Comparison of ENCODE assay signal across 8 cellular contexts in the genomic region with DNA sequence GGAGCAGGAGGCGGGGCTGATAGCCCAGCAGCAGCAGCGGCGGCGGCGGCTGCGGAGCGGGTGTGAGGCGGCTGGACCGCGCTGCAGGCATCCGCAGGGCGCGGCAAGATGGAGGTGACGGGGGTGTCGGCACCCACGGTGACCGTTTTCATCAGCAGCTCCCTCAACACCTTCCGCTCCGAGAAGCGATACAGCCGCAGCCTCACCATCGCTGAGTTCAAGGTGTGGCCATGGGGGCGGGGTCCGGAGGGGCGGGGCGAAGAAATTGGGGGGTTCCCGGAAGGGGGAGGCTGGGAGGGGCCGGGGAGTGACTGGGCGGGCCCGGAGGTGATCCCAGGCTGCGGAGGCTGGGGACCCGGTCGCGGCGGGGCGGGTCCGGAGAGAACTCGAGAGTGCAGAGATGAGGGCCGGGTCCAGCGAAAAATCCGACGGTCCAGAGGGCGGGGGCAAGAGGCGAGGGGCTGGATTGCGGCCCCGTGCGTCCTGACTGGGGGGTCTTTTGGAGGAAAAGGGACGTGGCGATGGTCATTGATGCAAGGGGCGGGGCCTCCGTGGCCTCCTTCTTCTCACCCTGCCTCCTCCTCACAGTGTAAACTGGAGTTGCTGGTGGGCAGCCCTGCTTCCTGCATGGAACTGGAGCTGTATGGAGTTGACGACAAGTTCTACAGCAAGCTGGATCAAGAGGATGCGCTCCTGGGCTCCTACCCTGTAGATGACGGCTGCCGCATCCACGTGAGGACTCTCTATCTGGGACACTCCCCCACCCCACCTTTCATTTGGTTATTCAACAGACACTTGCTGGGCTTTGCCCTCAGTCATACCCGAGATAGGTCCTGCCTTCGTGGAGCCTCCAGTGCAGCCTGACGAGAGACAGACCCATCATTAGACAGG. TPM values are rescaled to one million over a fixed set of nuclear protein-coding genes. Genes with fewer than 3 reads are reported as not detected.
DNase-seq lines count a peak whose midpoint lies in the region; ATAC-seq and TF ChIP-seq lines count a peak whose summit lies in the region.

A gene with protein sequence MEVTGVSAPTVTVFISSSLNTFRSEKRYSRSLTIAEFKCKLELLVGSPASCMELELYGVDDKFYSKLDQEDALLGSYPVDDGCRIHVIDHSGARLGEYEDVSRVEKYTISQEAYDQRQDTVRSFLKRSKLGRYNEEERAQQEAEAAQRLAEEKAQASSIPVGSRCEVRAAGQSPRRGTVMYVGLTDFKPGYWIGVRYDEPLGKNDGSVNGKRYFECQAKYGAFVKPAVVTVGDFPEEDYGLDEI (plus strand): TSS at position 16 of the 891 bp plus-strand sequence. CDS start 93 bp downstream, at position 109.

- peak within 1 kb of the TSS; percentile 95 for H3K4me2 ChIP-seq in BLaER1

- peak within 1 kb of the TSS; percentile 93 for H3K4me3 ChIP-seq in BLaER1
- peak within 1 kb of the TSS; percentile 99 for H3K4me3 ChIP-seq in LNCaP clone FGC (ENCODE audit: low read depth, low read length)
- peak within 1 kb of the TSS; percentile 84 for H3K4me3 ChIP-seq in choroid plexus epithelial cell (ENCODE audit: low read depth, low read length)
- peak within 1 kb of the TSS; percentile 90 for H3K4me3 ChIP-seq in lung

- no peak for DNase-seq in LNCaP clone FGC (ENCODE audit: low read depth)
- DNase-seq in activated CD4-positive, CD25-positive, alpha-beta regulatory T cell treated with anti-CD3 and anti-CD28 coated beads, Interleukin-2, amount 50 U/mL, for 72 hours: peak; percentile 85
- DNase-seq in choroid plexus epithelial cell (ENCODE audit: low read depth): peak; percentile 43
- peak; percentile 91 for DNase-seq in lung (ENCODE audit: low spot score)
- peak; percentile 84 for DNase-seq in stimulated activated CD8-positive, alpha-beta memory T cell treated with anti-CD3 and anti-CD28 coated beads, Interleukin-15, amount 100 ng/mL, for 24 hours (ENCODE audit: low read depth)
- DNase-seq in NCI-H2081 treated with DMSO at 0.1 percent for 48 hours (lab: John Stamatoyannopoulos, UW): no peak

- H3K36me3 ChIP-seq in BLaER1 (peaks cover 72% of the 10 kb centered on the region), lung (ENCODE audit: control insufficient read depth in 2 of 2, insufficient read depth in 2 of 2, low read length in 2 of 2) (peaks cover 0 to 35% of the 10 kb centered on the region in 2 donors)

- H3K4me1 ChIP-seq in BLaER1: peaks cover 52% of the 10 kb centered on the region
- H3K4me1 ChIP-seq in lung (ENCODE audit: control insufficient read depth in 2 of 2, insufficient read depth in 2 of 2, low read length in 2 of 2): peaks cover 0 to 14% of the 10 kb centered on the region in 2 donors

- H3K9me3 ChIP-seq in BLaER1 (no peaks in the 10 kb centered on the region), lung (ENCODE audit: control insufficient read depth in 2 of 2, insufficient read depth in 1 of 2, low read length in 1 of 2) (no peaks in the 10 kb centered on the region)

- TF ChIP-seq CTCF in LNCaP clone FGC (IDR thresholded peaks at IDR 0.05; ENCODE audit: control insufficient read depth, extremely low read depth, insufficient read depth) (no peak), choroid plexus epithelial cell (conservative IDR thresholded peaks at IDR 0.05; ENCODE audit: low read depth, low read length) (no peak), lung (IDR thresholded peaks at IDR 0.05; ENCODE audit: control extremely low read depth, extremely low read depth) (no peak)

- peak within 1 kb of the TSS; percentile 89 for H3K9ac ChIP-seq in BLaER1

- ATAC-seq in GM19397 (IDR thresholded peaks at IDR 0.05; ENCODE audit: unreplicated experiment) (peak; percentile 36), lung (ENCODE audit: insufficient read depth, low FRiP score) (peak; percentile 75)

- H3K27me3 ChIP-seq in BLaER1 (no peaks in the 10 kb centered on the region), lung (ENCODE audit: control insufficient read depth, insufficient read depth) (no peaks in the 10 kb centered on the region)

- peaks cover 28% of the 10 kb centered on the region for H4K20me1 ChIP-seq in BLaER1

- H3K27ac ChIP-seq in BLaER1 (peak within 1 kb of the TSS; percentile 81), lung (ENCODE audit: low read depth in 1 of 2, low read length in 1 of 2) (peak within 1 kb of the TSS; percentile 85 to 86)

- WGBS in lung, 2 donors: 4 to 7% methylated on average over 50 to 59 of the region's 59 CpGs

RNA-seq across cellular contexts. Expression of the gene that starts here (rescaled TPM):
- 100 to 1,000 TPM in 1 of 2 donors, 10 to 100 TPM in 1; 63.1 to 169 TPM for total RNA-seq in lung
- polyA plus RNA-seq in lung: 100 to 1,000 TPM; 132 to 213 TPM

Comparison
In these comparisons a context has a peak if more than half of its experiments do, and no peak if none do; other contexts are left out.
1. DNase-seq: peak in activated CD4-positive, CD25-positive, alpha-beta regulatory T cell treated with anti-CD3 and anti-CD28 coated beads, Interleukin-2, amount 50 U/mL, for 72 hours (single experiment), choroid plexus epithelial cell (single experiment), lung (single experiment) and stimulated activated CD8-positive, alpha-beta memory T cell treated with anti-CD3 and anti-CD28 coated beads, Interleukin-15, amount 100 ng/mL, for 24 hours (single experiment); none in LNCaP clone FGC (single experiment) and NCI-H2081 treated with DMSO at 0.1 percent for 48 hours (single experiment).
2. Peak in every context shown above with its lines, with median percentiles within 50 percentile points of each other: H3K4me3 ChIP-seq.